Comparison of ENCODE assay signal across 25 cellular contexts in the genomic region with DNA sequence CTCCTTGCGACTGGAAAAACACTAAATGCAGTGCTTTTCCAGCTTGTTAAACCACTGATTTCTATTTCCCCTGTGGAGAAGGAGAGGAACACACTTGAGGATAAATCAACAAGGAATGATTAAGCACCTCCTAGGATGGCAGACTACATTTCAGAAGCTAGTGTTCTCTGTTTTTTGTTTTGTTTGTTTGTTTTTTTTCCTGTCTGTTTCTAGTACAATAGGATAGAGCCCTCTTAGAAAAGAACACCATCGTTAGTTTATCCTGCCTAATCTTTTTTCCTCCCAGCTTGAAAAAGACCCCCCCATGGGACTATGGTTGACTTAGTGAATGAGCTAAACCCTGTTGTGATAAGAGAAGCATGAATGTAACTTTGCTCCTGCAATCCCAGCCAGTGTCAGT. TPM values are rescaled to one million over a fixed set of nuclear protein-coding genes. Genes with fewer than 3 reads are reported as not detected.
"Had no signal": no experiment of that assay in that cellular context is flagged by ENCODE, and none has a peak within 500 bp of the region (broad histone marks: within the 10 kb centered on the region; RNA-seq: fewer than 3 reads in every experiment).

No MANE protein-coding gene starts in this region.

- ATAC-seq: activated naive CD4-positive, alpha-beta T cell treated with anti-CD3 and anti-CD28 coated beads, Interleukin-2, amount 50 U/mL, for 72 hours; activated T-cell treated with anti-CD3 and anti-CD28 coated beads, Interleukin-2, amount 50 U/mL, for 72 hours; left cardiac atrium; left ventricle myocardium superior; naive thymus-derived CD8-positive, alpha-beta T cell; right lobe of liver; upper lobe of right lung had no signal

- H3K9me3 ChIP-seq: ovary, right lobe of liver, suprapubic skin, tibial artery, upper lobe of right lung had no signal

- H3K27me3 ChIP-seq: ovary had no signal

- H3K27ac ChIP-seq: hepatocyte, ovary, right lobe of liver, suprapubic skin, tibial artery, upper lobe of right lung, VCaP had no signal

- H3K36me3 ChIP-seq: ovary, right lobe of liver, suprapubic skin, tibial artery, upper lobe of right lung had no signal

- H3K79me2 ChIP-seq: hepatocyte had no signal

- DNase-seq: activated CD4-positive, alpha-beta T cell treated with anti-CD3 and anti-CD28 coated beads for 4 hours; activated CD4-positive, alpha-beta T cell treated with anti-CD3 and anti-CD28 coated beads, Interleukin-2, amount 50 U/mL, for 4 hours; activated naive CD4-positive, alpha-beta T cell; activated T-cell treated with anti-CD3 and anti-CD28 coated beads for 4 hours; activated T-cell treated with anti-CD3 and anti-CD28 coated beads, Interleukin-2, amount 50 U/mL, for 72 hours; dermis blood vessel endothelial cell; effector CD4-positive, alpha-beta T cell; left cardiac atrium; left ventricle myocardium superior; mammary epithelial cell; midbrain; naive thymus-derived CD8-positive, alpha-beta T cell; ovary; right lobe of liver; stimulated activated CD4-positive, alpha-beta T cell treated with anti-CD3 and anti-CD28 coated beads, Interleukin-4, amount 100 ng/mL, for 1 hour; SW 1271; T-helper 9 cell; tibial artery; upper lobe of right lung had no signal

- H3K4me2 ChIP-seq: hepatocyte had no signal

- H3K4me3 ChIP-seq: hepatocyte, ovary, right lobe of liver, suprapubic skin, tibial artery, upper lobe of right lung had no signal

RNA-seq across cellular contexts. Expression of a gene that starts 3.9 kb away (rescaled TPM):
- total RNA-seq: activated T-cell treated with anti-CD3 and anti-CD28 coated beads, Interleukin-2, amount 50 U/mL, for 72 hours; dermis blood vessel endothelial cell; epithelial cell of proximal tubule; hepatocyte; left ventricle myocardium superior; mammary epithelial cell; naive thymus-derived CD8-positive, alpha-beta T cell; suprapubic skin; upper lobe of right lung had no signal
- polyA plus RNA-seq: hepatocyte, keratinocyte had no signal
